In genomic region chr11:95499516-95500135, GRCh38 we compare ENCODE assay signal across 15 cellular contexts.
DNase-seq lines count a peak whose midpoint lies in the region; ATAC-seq and TF ChIP-seq lines count a peak whose summit lies in the region.
"Had no signal": no experiment of that assay in that cellular context is flagged by ENCODE, and none has a peak within 500 bp of the region (broad histone marks: within the 10 kb centered on the region; RNA-seq: fewer than 3 reads in every experiment).

No MANE protein-coding gene starts in this region.

- H3K4me3 Mint-ChIP-seq in Caco-2 (ENCODE audit: unreplicated experiment), result no peak overlapping the region
- H3K4me3 Mint-ChIP-seq in endothelial cell (ENCODE audit: unreplicated experiment), result no peak overlapping the region
- H3K4me3 Mint-ChIP-seq: activated naive CD8-positive, alpha-beta T cell treated with anti-CD3 and anti-CD28 coated beads, Interleukin-2, amount 50 U/mL, for 24 hours had no signal

- H3K36me3 Mint-ChIP-seq in Caco-2 (ENCODE audit: insufficient read depth, unreplicated experiment) (no peaks in the 10 kb centered on the region), endothelial cell (ENCODE audit: low read depth, unreplicated experiment) (no peaks in the 10 kb centered on the region)

- H3K9ac ChIP-seq in HUES48 (ENCODE audit: low read depth, low read length) (no peak overlapping the region), mesenchymal stem cell (ENCODE audit: low read length) (no peak overlapping the region)
- H3K9ac ChIP-seq: parathyroid adenoma had no signal

- H3K4me3 ChIP-seq in Caco-2 (ENCODE audit: low read depth, low read length) (no peak overlapping the region), HUES48 (ENCODE audit: low read depth, low read length) (peak overlapping the region; percentile 23; the same call in 1 of the 2 replicates), mesenchymal stem cell (ENCODE audit: insufficient read depth in 1 of 2, low read depth in 1 of 2, low read length in 2 of 2) (no peak overlapping the region)
- H3K4me3 ChIP-seq: heart left ventricle, stomach had no signal

- no peak overlapping the region for H4K91ac ChIP-seq in mesenchymal stem cell (ENCODE audit: low read length)

- no peak overlapping the region for H2BK5ac ChIP-seq in mesenchymal stem cell (ENCODE audit: low read depth, low read length, poor library complexity, severe bottlenecking)

- no peak overlapping the region for H4K8ac ChIP-seq in mesenchymal stem cell (ENCODE audit: low read length)

- H3K27me3 ChIP-seq in Caco-2 (replicated peaks; ENCODE audit: control insufficient read depth, insufficient read depth, low read length) (no peaks in the 10 kb centered on the region), HUES48 (ENCODE audit: control insufficient read depth, insufficient read depth, low read length) (no peaks in the 10 kb centered on the region), mesenchymal stem cell (ENCODE audit: control insufficient read depth in 1 of 2, insufficient read depth in 1 of 2, low read length in 2 of 2) (no peaks in the 10 kb centered on the region)
- H3K27me3 ChIP-seq: heart left ventricle, stomach had no signal

- intact Hi-C loops in Caco-2 (cut with micrococcal nuclease; ENCODE audit: unreplicated experiment), result no loop called here

- H2AFZ ChIP-seq in mesenchymal stem cell (ENCODE audit: low read depth, low read length), result no peak overlapping the region
- H2AFZ ChIP-seq: parathyroid adenoma had no signal

- in situ Hi-C loops in KBM-7 (cut with MboI; ENCODE audit: low pct_unique_long_range_greater_than_20kb, low sequenced_read_pairs), result no loop called here

- no peak overlapping the region for H3K23ac ChIP-seq in mesenchymal stem cell (ENCODE audit: low read length in 2 of 2)

- peak overlapping the region in 1 of 2 experiments; percentile 21 for H3K18ac ChIP-seq in mesenchymal stem cell (ENCODE audit: low read depth in 1 of 2, low read length in 2 of 2)

- H3K14ac ChIP-seq in mesenchymal stem cell (ENCODE audit: low read length in 2 of 2), result no peak overlapping the region

- peaks cover 14% of the 10 kb centered on the region for H3K4me1 ChIP-seq in Caco-2
- peaks cover 20% of the 10 kb centered on the region for H3K4me1 ChIP-seq in HUES48 (ENCODE audit: control insufficient read depth, insufficient read depth, low read length)
- peaks cover 8% of the 10 kb centered on the region for H3K4me1 ChIP-seq in mesenchymal stem cell (ENCODE audit: control insufficient read depth, insufficient read depth, low read depth, low read length)
- H3K4me1 ChIP-seq: stomach had no signal

- H3K27ac ChIP-seq in HUES48 (ENCODE audit: low read depth, low read length) (peak overlapping the region; percentile 78), mesenchymal stem cell (ENCODE audit: low read length, poor library complexity, severe bottlenecking) (peak overlapping the region; percentile 70)
- H3K27ac ChIP-seq: heart left ventricle, parathyroid adenoma, stomach had no signal

- BruUV-seq in Caco-2 (replicated peaks; lab: Mats Ljungman, UMichigan), result no TSS peak

- H3K9me3 Mint-ChIP-seq in Caco-2 (ENCODE audit: unreplicated experiment), result peaks cover 5% of the 10 kb centered on the region
- H3K9me3 Mint-ChIP-seq in endothelial cell (ENCODE audit: unreplicated experiment), result no peaks in the 10 kb centered on the region
- H3K9me3 Mint-ChIP-seq: activated naive CD8-positive, alpha-beta T cell treated with anti-CD3 and anti-CD28 coated beads, Interleukin-2, amount 50 U/mL, for 24 hours had no signal

- H2BK15ac ChIP-seq in mesenchymal stem cell (ENCODE audit: low read depth, poor library complexity, severe bottlenecking), result no peak overlapping the region

- POLR2A ChIA-PET in Caco-2 (lab: Charles Lee), result no interaction called here

- no peak overlapping the region for H3K4ac ChIP-seq in mesenchymal stem cell (ENCODE audit: low read depth in 1 of 2, low read length in 2 of 2)

- H2BK12ac ChIP-seq in mesenchymal stem cell (ENCODE audit: low read length in 2 of 2), result no peak overlapping the region

- no peak overlapping the region for H2BK120ac ChIP-seq in mesenchymal stem cell (ENCODE audit: low read depth, low read length)

- H3K36me3 ChIP-seq in Caco-2 (ENCODE audit: control insufficient read depth, insufficient read depth, low read length) (no peaks in the 10 kb centered on the region), HUES48 (ENCODE audit: control insufficient read depth, insufficient read depth, low read length) (no peaks in the 10 kb centered on the region), mesenchymal stem cell (ENCODE audit: control insufficient read depth in 1 of 2, insufficient read depth in 2 of 2, low read depth in 1 of 2, low read length in 2 of 2) (no peaks in the 10 kb centered on the region)
- H3K36me3 ChIP-seq: heart left ventricle, stomach had no signal

- H3K79me1 ChIP-seq in mesenchymal stem cell (replicated peaks; ENCODE audit: low read length, poor library complexity, severe bottlenecking), result no peaks in the 10 kb centered on the region

- CTCF ChIA-PET in Caco-2 (lab: Charles Lee), result no interaction called here

- H3K4me1 Mint-ChIP-seq in Caco-2 (ENCODE audit: low read depth, unreplicated experiment) (peaks cover 14% of the 10 kb centered on the region), endothelial cell (ENCODE audit: unreplicated experiment) (peaks cover 14% of the 10 kb centered on the region)
- H3K4me1 Mint-ChIP-seq: activated naive CD8-positive, alpha-beta T cell treated with anti-CD3 and anti-CD28 coated beads, Interleukin-2, amount 50 U/mL, for 24 hours had no signal

- H3K27me3 Mint-ChIP-seq in Caco-2 (ENCODE audit: insufficient read depth, unreplicated experiment) (no peaks in the 10 kb centered on the region), endothelial cell (ENCODE audit: unreplicated experiment) (peaks cover 3% of the 10 kb centered on the region)
- H3K27me3 Mint-ChIP-seq: activated naive CD8-positive, alpha-beta T cell treated with anti-CD3 and anti-CD28 coated beads, Interleukin-2, amount 50 U/mL, for 24 hours had no signal

- H3K4me2 ChIP-seq in mesenchymal stem cell (ENCODE audit: low read length, poor library complexity, severe bottlenecking), result no peak overlapping the region

- peak overlapping the region; percentile 11 for H3K27ac Mint-ChIP-seq in Caco-2 (ENCODE audit: unreplicated experiment)
- H3K27ac Mint-ChIP-seq in endothelial cell (ENCODE audit: unreplicated experiment), result peak overlapping the region; percentile 2
- H3K27ac Mint-ChIP-seq: activated naive CD8-positive, alpha-beta T cell treated with anti-CD3 and anti-CD28 coated beads, Interleukin-2, amount 50 U/mL, for 24 hours had no signal

- no peak overlapping the region for H2AK5ac ChIP-seq in mesenchymal stem cell (ENCODE audit: low read length, severe bottlenecking)

- no peaks in the 10 kb centered on the region for H3K9me3 ChIP-seq in Caco-2
- H3K9me3 ChIP-seq in HUES48 (ENCODE audit: control insufficient read depth, insufficient read depth, low read length), result no peaks in the 10 kb centered on the region
- no peaks in the 10 kb centered on the region for H3K9me3 ChIP-seq in mesenchymal stem cell (ENCODE audit: control insufficient read depth, low read length)
- H3K9me3 ChIP-seq: stomach had no signal

- no peak for TF ChIP-seq CTCF in Caco-2 (IDR thresholded peaks at IDR 0.05; ENCODE audit: insufficient read depth in 1 of 2, low read depth in 1 of 2, low read length in 1 of 2, severe bottlenecking in 1 of 2, unreplicated experiment in 1 of 2)
- TF ChIP-seq CTCF in endothelial cell (IDR thresholded peaks at IDR 0.05; ENCODE audit: unreplicated experiment), result no peak

- DNase-seq in Caco-2 (no peak), endothelial cell (ENCODE audit: low spot score) (no peak), mesenchymal stem cell (peak; percentile 59), KBM-7 (no peak)
- DNase-seq: activated CD4-positive, alpha-beta T cell treated with anti-CD3 and anti-CD28 coated beads, Interleukin-2, amount 50 U/mL, for 48 hours; activated naive CD8-positive, alpha-beta T cell treated with anti-CD3 and anti-CD28 coated beads, Interleukin-2, amount 50 U/mL, for 24 hours; heart left ventricle; NCI-H146; NCI-H510A; stomach had no signal

- ATAC-seq in HG02763 (IDR thresholded peaks at IDR 0.05; ENCODE audit: unreplicated experiment) (no peak), HG02981 (IDR thresholded peaks at IDR 0.05; ENCODE audit: unreplicated experiment) (no peak), HG03097 (IDR thresholded peaks at IDR 0.05; ENCODE audit: low FRiP score, unreplicated experiment) (no peak)
- ATAC-seq: activated naive CD8-positive, alpha-beta T cell treated with anti-CD3 and anti-CD28 coated beads, Interleukin-2, amount 50 U/mL, for 24 hours; heart left ventricle had no signal
